Comparison of ENCODE assay signal across 18 cellular contexts in the genomic region with DNA sequence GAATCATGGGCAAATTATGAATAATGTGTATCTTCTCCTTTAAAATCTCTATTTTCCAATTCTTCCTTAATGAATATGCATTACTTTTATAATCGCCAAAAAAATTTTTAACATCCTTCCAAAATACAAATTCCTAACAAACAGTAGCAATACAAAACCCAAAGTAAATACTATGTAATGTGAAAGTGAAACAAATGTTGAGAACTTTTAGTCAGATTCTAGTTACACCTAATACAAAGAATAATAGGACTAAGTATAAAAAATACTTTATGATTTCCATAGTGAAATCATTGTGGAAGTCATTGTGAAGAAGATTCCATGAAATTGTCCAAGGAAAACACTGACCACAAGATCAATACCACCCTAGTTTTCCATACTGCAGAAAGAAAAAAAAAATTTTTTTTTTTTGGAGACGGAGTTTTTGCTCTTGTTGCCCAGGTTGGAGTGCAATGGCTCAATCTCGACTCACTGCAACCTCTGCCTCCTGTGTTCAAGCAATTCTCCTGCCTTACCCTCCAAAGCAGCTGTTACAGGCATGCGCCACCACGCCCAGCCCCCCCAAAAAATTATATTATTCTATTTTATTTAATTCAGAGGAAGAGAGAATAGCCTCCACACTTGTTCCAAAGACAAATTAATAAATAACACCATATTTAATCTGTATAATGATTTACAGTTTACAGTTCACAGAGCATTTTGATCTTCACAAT.
"Had no signal": no experiment of that assay in that cellular context is flagged by ENCODE, and none has a peak within 500 bp of the region (broad histone marks: within the 10 kb centered on the region; RNA-seq: fewer than 3 reads in every experiment).

No MANE protein-coding gene starts in this region.

- H3K27me3 Mint-ChIP-seq: dendritic cell treated with granulocyte-macrophage colony-stimulating factor and Interleukin-4, amounts not matched to agents 40 ng/mL and 50 ng/mL, for 4 days; effector memory CD8-positive, alpha-beta T cell; naive B cell had no signal

- H3K4me1 Mint-ChIP-seq: nephron had no signal

- H3K4me3 ChIP-seq: esophagus muscularis mucosa, gastrocnemius medialis, heart right ventricle, left ventricle myocardium inferior, sigmoid colon, skin epidermis had no signal

- H3K36me3 Mint-ChIP-seq: naive B cell had no signal

- H3K4me1 ChIP-seq: esophagus muscularis mucosa, gastrocnemius medialis, heart right ventricle, left ventricle myocardium inferior, sigmoid colon had no signal

- H3K36me3 ChIP-seq: esophagus muscularis mucosa, gastrocnemius medialis, heart right ventricle, left ventricle myocardium inferior, sigmoid colon had no signal

- H3K9me3 Mint-ChIP-seq: dendritic cell treated with granulocyte-macrophage colony-stimulating factor and Interleukin-4, amounts not matched to agents 40 ng/mL and 50 ng/mL, for 4 days; effector memory CD8-positive, alpha-beta T cell; naive B cell; nephron had no signal

- H3K27ac Mint-ChIP-seq: dendritic cell treated with granulocyte-macrophage colony-stimulating factor and Interleukin-4, amounts not matched to agents 40 ng/mL and 50 ng/mL, for 4 days; effector memory CD8-positive, alpha-beta T cell; nephron had no signal

- H3K27me3 ChIP-seq: esophagus muscularis mucosa, gastrocnemius medialis, heart right ventricle, sigmoid colon had no signal

- H3K27ac ChIP-seq: epithelial cell of prostate, esophagus muscularis mucosa, gastrocnemius medialis, heart right ventricle, left ventricle myocardium inferior, sigmoid colon, skin epidermis had no signal

- FAIRE-seq: islet of Langerhans had no signal

- DNase-seq: effector memory CD8-positive, alpha-beta T cell; gastrocnemius medialis; heart right ventricle; hypothalamus; left ventricle myocardium inferior; mesendoderm; naive B cell; posterior cingulate gyrus; sigmoid colon; stimulated activated CD4-positive, alpha-beta T cell treated with anti-CD3 and anti-CD28 coated beads, Interleukin-12 subunit alpha, Interleukin-12 subunit beta, amount 100 ng/mL, for 4 hours; stimulated activated naive CD4-positive, alpha-beta T cell treated with Interleukin-2 at 50 U/mL for 16 hours; trophoblast cell had no signal

- H3K4me3 Mint-ChIP-seq: dendritic cell treated with granulocyte-macrophage colony-stimulating factor and Interleukin-4, amounts not matched to agents 40 ng/mL and 50 ng/mL, for 4 days; effector memory CD8-positive, alpha-beta T cell; nephron had no signal

- ATAC-seq: effector memory CD8-positive, alpha-beta T cell; gastrocnemius medialis; heart right ventricle had no signal

- H3K9me3 ChIP-seq: esophagus muscularis mucosa, gastrocnemius medialis, heart right ventricle, left ventricle myocardium inferior, sigmoid colon had no signal
